12 cellular contexts compared by ENCODE assay signal in the genomic region with DNA sequence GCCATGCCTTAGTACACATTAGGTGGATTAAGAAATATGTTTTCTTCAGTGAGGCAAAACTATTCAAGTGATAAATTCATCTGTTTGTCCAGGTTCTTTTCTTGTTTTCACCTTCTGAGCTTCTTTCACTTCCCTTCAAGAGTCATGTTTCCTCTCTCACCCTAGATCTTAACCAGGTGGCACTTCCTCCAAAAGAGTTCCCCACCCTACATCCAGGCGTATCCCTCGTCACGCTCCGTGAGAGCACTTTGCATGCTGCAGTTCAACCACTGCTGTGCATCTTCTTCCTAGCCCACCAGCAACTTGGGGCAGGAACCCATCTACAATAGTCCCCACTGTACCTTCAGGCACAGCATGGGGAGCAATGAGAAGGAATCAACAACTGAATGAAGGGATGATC. TPM values are rescaled to one million over a fixed set of nuclear protein-coding genes. Genes with fewer than 3 reads are reported as not detected.
DNase-seq lines count a peak whose midpoint lies in the region; ATAC-seq lines count a peak whose summit lies in the region.
"Had no signal": no experiment of that assay in that cellular context is flagged by ENCODE, and none has a peak within 500 bp of the region (broad histone marks: within the 10 kb centered on the region; RNA-seq: fewer than 3 reads in every experiment).

No MANE protein-coding gene starts in this region.

- no peak overlapping the region for H3K4me3 ChIP-seq in naive thymus-derived CD4-positive, alpha-beta T cell (ENCODE audit: low read length)
- H3K4me3 ChIP-seq: pancreas had no signal

- H3K4me1 Mint-ChIP-seq in naive thymus-derived CD4-positive, alpha-beta T cell: peaks cover 0 to 5% (median 0%) of the 10 kb centered on the region in 7 donors

- CTCF ChIA-PET in naive thymus-derived CD4-positive, alpha-beta T cell (lab: Charles Lee): no interaction called here

- ATAC-seq in GM19023 (IDR thresholded peaks at IDR 0.05; ENCODE audit: unreplicated experiment) (peak; percentile 86), GM21737 (IDR thresholded peaks at IDR 0.05; ENCODE audit: unreplicated experiment) (peak; percentile 89), HG03342 (IDR thresholded peaks at IDR 0.05; ENCODE audit: unreplicated experiment) (peak; percentile 95)
- ATAC-seq in naive thymus-derived CD4-positive, alpha-beta T cell: peak; percentile 54
- ATAC-seq: pancreas had no signal

- DNase-seq in naive thymus-derived CD4-positive, alpha-beta T cell: no peak
- no peak for DNase-seq in inferior parietal cortex (ENCODE audit: extremely low spot score)
- DNase-seq in SHP77 (lab: John Stamatoyannopoulos, UW): no peak
- no peak for DNase-seq in nucleus accumbens (lab: John Stamatoyannopoulos, UW)
- DNase-seq in occipital lobe (lab: John Stamatoyannopoulos, UW): no peak
- DNase-seq: kidney glomerular epithelial cell, NCI-H1694 treated with DMSO at 0.1 percent for 48 hours, pancreas had no signal

- H3K27me3 Mint-ChIP-seq in naive thymus-derived CD4-positive, alpha-beta T cell: peaks cover 0 to 12% (median 0%) of the 10 kb centered on the region in 5 donors

- intact Hi-C loops in naive thymus-derived CD4-positive, alpha-beta T cell (cut with micrococcal nuclease): no loop called here

- H3K4me3 Mint-ChIP-seq in naive thymus-derived CD4-positive, alpha-beta T cell: peak overlapping the region in 1 of 10 donors; percentile 25

- peaks cover 4 to 31% (median 14%) of the 10 kb centered on the region in 11 donors for H3K9me3 Mint-ChIP-seq in naive thymus-derived CD4-positive, alpha-beta T cell

- H3K4me1 ChIP-seq in naive thymus-derived CD4-positive, alpha-beta T cell (ENCODE audit: control insufficient read depth in 2 of 2, insufficient read depth in 2 of 2, low read length in 2 of 2): no peaks in the 10 kb centered on the region
- H3K4me1 ChIP-seq: pancreas had no signal

- H3K27ac Mint-ChIP-seq in naive thymus-derived CD4-positive, alpha-beta T cell: peak overlapping the region in 1 of 9 donors; percentile 2

- POLR2A ChIA-PET in naive thymus-derived CD4-positive, alpha-beta T cell (lab: Charles Lee): no interaction called here

- peaks cover 0 to 9% (median 5%) of the 10 kb centered on the region in 5 donors for H3K36me3 Mint-ChIP-seq in naive thymus-derived CD4-positive, alpha-beta T cell

- H3K27ac ChIP-seq in naive thymus-derived CD4-positive, alpha-beta T cell (ENCODE audit: low read depth, low read length): no peak overlapping the region
- H3K27ac ChIP-seq: HL-60, pancreas had no signal

- no peaks in the 10 kb centered on the region for H3K36me3 ChIP-seq in naive thymus-derived CD4-positive, alpha-beta T cell (ENCODE audit: control insufficient read depth in 2 of 3, insufficient read depth in 3 of 3, low read length in 3 of 3)
- H3K36me3 ChIP-seq: pancreas had no signal

- no peaks in the 10 kb centered on the region for H3K27me3 ChIP-seq in naive thymus-derived CD4-positive, alpha-beta T cell (ENCODE audit: control insufficient read depth in 2 of 2, insufficient read depth in 2 of 2, low read length in 2 of 2)
- H3K27me3 ChIP-seq: pancreas had no signal

- H3K9me3 ChIP-seq in naive thymus-derived CD4-positive, alpha-beta T cell (ENCODE audit: control insufficient read depth in 2 of 3, low read length in 3 of 3): peaks cover 0 to 8% (median 0%) of the 10 kb centered on the region in 3 experiments
- H3K9me3 ChIP-seq: pancreas had no signal

RNA-seq across cellular contexts. Expression of a gene that starts 28.9 kb away (rescaled TPM):
- 1 to 10 TPM in 3 of 5 experiments, under 1 TPM in 2; 0.30 to 6.8 (median 1.5) TPM for total RNA-seq in naive thymus-derived CD4-positive, alpha-beta T cell
- polyA plus RNA-seq in naive thymus-derived CD4-positive, alpha-beta T cell: under 1 TPM; 0.15 TPM
- total RNA-seq in occipital lobe: 14.0 TPM

RNA-seq across cellular contexts. Expression of a gene that starts 29.3 kb away (rescaled TPM):
- total RNA-seq in naive thymus-derived CD4-positive, alpha-beta T cell: under 1 TPM in 3 of 5 experiments, not detected in 2; 0.11 to 0.32 (median 0.15) TPM
- not detected for polyA plus RNA-seq in naive thymus-derived CD4-positive, alpha-beta T cell
- total RNA-seq in occipital lobe: 2.8 TPM
